In the genomic region with DNA sequence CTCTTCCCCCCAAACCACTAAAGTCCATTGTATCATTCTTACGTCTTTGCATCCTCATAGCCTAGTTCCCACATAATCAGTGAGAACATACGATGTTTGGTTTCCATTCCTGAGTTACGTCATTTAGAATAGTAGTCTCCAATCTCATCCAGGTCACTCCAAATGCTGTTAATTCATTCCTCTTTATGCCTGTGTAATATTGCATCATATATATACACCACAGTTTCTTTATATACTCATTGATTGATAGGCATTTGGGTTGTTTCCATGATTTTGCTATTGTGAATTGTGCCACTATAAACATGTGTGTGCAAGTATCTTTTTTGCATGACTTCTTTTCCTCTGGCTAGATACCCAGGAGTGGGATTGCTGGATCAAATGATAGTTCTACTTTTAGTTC, we compare ENCODE assay signal across 30 cellular contexts. TPM values are rescaled to one million over a fixed set of nuclear protein-coding genes. Genes with fewer than 3 reads are reported as not detected.
"Had no signal": no experiment of that assay in that cellular context is flagged by ENCODE, and none has a peak within 500 bp of the region (broad histone marks: within the 10 kb centered on the region; RNA-seq: fewer than 3 reads in every experiment).

No MANE protein-coding gene starts in this region.

- H3K36me3 ChIP-seq: colonic mucosa had no signal

- H3K4me1 Mint-ChIP-seq: mesothelial cell of epicardium had no signal

- H3K27ac ChIP-seq: colonic mucosa, epithelial cell of prostate, esophagus squamous epithelium, gastrocnemius medialis, heart right ventricle, left lung, lower lobe of right lung had no signal

- H3K4me3 Mint-ChIP-seq: dendritic cell treated with granulocyte-macrophage colony-stimulating factor and Interleukin-4, amounts not matched to agents 40 ng/mL and 50 ng/mL, for 4 days; effector memory CD8-positive, alpha-beta T cell; endodermal cell; mesothelial cell of epicardium had no signal

- DNase-seq: colonic mucosa; cortex of kidney; effector CD8-positive, alpha-beta T cell; effector memory CD8-positive, alpha-beta T cell; endodermal cell; erythroblast; esophagus squamous epithelium; foreskin fibroblast; foreskin melanocyte; gastrocnemius medialis; glutamatergic neuron; head of caudate nucleus; heart right ventricle; hippocampal formation; left cardiac atrium; left lung; left ventricle myocardium superior; lower lobe of right lung; mesenchymal stem cell; mucosa of descending colon had no signal

- H3K4me1 ChIP-seq: colonic mucosa, esophagus squamous epithelium, gastrocnemius medialis, heart right ventricle, left lung, lower lobe of right lung had no signal

- FAIRE-seq: endometrium, islet of Langerhans, keratinocyte had no signal

- H3K27me3 ChIP-seq: colonic mucosa, esophagus squamous epithelium, gastrocnemius medialis, heart right ventricle, left lung had no signal

- H3K27ac Mint-ChIP-seq: dendritic cell treated with granulocyte-macrophage colony-stimulating factor and Interleukin-4, amounts not matched to agents 40 ng/mL and 50 ng/mL, for 4 days; effector memory CD8-positive, alpha-beta T cell; endodermal cell; mesothelial cell of epicardium had no signal

- H3K4me3 ChIP-seq: colonic mucosa, esophagus squamous epithelium, gastrocnemius medialis, heart right ventricle, left lung, lower lobe of right lung, mucosa of descending colon had no signal

- H3K9me3 ChIP-seq: colonic mucosa, gastrocnemius medialis, lower lobe of right lung had no signal

- ATAC-seq: effector memory CD8-positive, alpha-beta T cell; esophagus mucosa; gastrocnemius medialis; heart right ventricle; left cardiac atrium; left lung; left ventricle myocardium superior; lower lobe of right lung; mucosa of descending colon had no signal

- H3K27me3 Mint-ChIP-seq: dendritic cell treated with granulocyte-macrophage colony-stimulating factor and Interleukin-4, amounts not matched to agents 40 ng/mL and 50 ng/mL, for 4 days; effector memory CD8-positive, alpha-beta T cell had no signal

RNA-seq across cellular contexts. Expression of a gene that starts 57.4 kb away (rescaled TPM):
- total RNA-seq: glomerular endothelial cell, lung microvascular endothelial cell, mesenteric fat pad had no signal
